In genomic region chr20:17936306-17936790, GRCh38 we compare ENCODE assay signal across 13 cellular contexts. TPM values are rescaled to one million over a fixed set of nuclear protein-coding genes. Genes with fewer than 3 reads are reported as not detected.
DNase-seq lines count a peak whose midpoint lies in the region; ATAC-seq and TF ChIP-seq lines count a peak whose summit lies in the region.
"Had no signal": no experiment of that assay in that cellular context is flagged by ENCODE, and none has a peak within 500 bp of the region (broad histone marks: within the 10 kb centered on the region; RNA-seq: fewer than 3 reads in every experiment).

No MANE protein-coding gene starts in this region.

- H3K9me2 ChIP-seq in GM23338 (ENCODE audit: insufficient read depth) = no peaks in the 10 kb centered on the region

- no peak for ATAC-seq in GM23338
- ATAC-seq in stimulated activated effector memory CD8-positive, alpha-beta T cell treated with anti-CD3 and anti-CD28 coated beads, Interleukin-12 subunit alpha, Interleukin-12 subunit beta, amount 100 ng/mL, for 72 hours = peak; percentile 47
- ATAC-seq: naive thymus-derived CD4-positive, alpha-beta T cell had no signal

- TF ChIP-seq CTCF in GM23338 (conservative IDR thresholded peaks at IDR 0.05; ENCODE audit: low read depth in 2 of 2) = no peak
- no peak for TF ChIP-seq CTCF in brain (conservative IDR thresholded peaks at IDR 0.05)
- no peak for TF ChIP-seq CTCF in GM20000 (IDR thresholded peaks at IDR 0.05; ENCODE audit: extremely low read depth, missing control alignments)

- no peak overlapping the region for H2AK5ac ChIP-seq in mesendoderm (ENCODE audit: low read length)

- H3K36me3 ChIP-seq in GM23338 (ENCODE audit: insufficient read depth) (peaks cover 4% of the 10 kb centered on the region; the same call in 1 of the 2 replicates), mesendoderm (ENCODE audit: control insufficient read depth, insufficient read depth, low read length) (peaks cover 2% of the 10 kb centered on the region)

- H2BK15ac ChIP-seq in mesendoderm (replicated peaks; ENCODE audit: low read depth) = no peak overlapping the region

- peaks cover 13% of the 10 kb centered on the region for H4K20me1 ChIP-seq in GM23338 (replicated peaks; ENCODE audit: insufficient read depth)

- H3K4me2 ChIP-seq in GM23338 (peak overlapping the region; percentile 62), mesendoderm (ENCODE audit: low read length) (no peak overlapping the region)

- H2BK5ac ChIP-seq in mesendoderm (ENCODE audit: low read length) = no peak overlapping the region

- peaks cover 4% of the 10 kb centered on the region for H3K9me3 Mint-ChIP-seq in GM23338
- H3K9me3 Mint-ChIP-seq in brain = peaks cover 0 to 4% (median 4%) of the 10 kb centered on the region in 5 experiments
- H3K9me3 Mint-ChIP-seq in stimulated activated effector memory CD8-positive, alpha-beta T cell treated with anti-CD3 and anti-CD28 coated beads, Interleukin-12 subunit alpha, Interleukin-12 subunit beta, amount 100 ng/mL, for 72 hours = no peaks in the 10 kb centered on the region

- H3K27me3 ChIP-seq in GM23338 (ENCODE audit: insufficient read depth) (no peaks in the 10 kb centered on the region), mesendoderm (ENCODE audit: insufficient read depth, low read length, poor library complexity) (no peaks in the 10 kb centered on the region)
- H3K27me3 ChIP-seq: SJSA1 had no signal

- no peaks in the 10 kb centered on the region for H3K79me1 ChIP-seq in mesendoderm (ENCODE audit: low read length)

- no peak overlapping the region for H3K4ac ChIP-seq in mesendoderm (ENCODE audit: low read depth, low read length)

- H3K36me3 Mint-ChIP-seq in GM23338 (ENCODE audit: low read depth) (peaks cover 14% of the 10 kb centered on the region; the same call in 2 of the 3 replicates), brain (peaks cover 4% of the 10 kb centered on the region)
- H3K36me3 Mint-ChIP-seq in stimulated activated effector memory CD8-positive, alpha-beta T cell treated with anti-CD3 and anti-CD28 coated beads, Interleukin-12 subunit alpha, Interleukin-12 subunit beta, amount 100 ng/mL, for 72 hours = peaks cover 18% of the 10 kb centered on the region

- H3K4me1 Mint-ChIP-seq in GM23338 (peaks cover 71% of the 10 kb centered on the region), brain (peaks cover 61% of the 10 kb centered on the region)
- H3K4me1 Mint-ChIP-seq in stimulated activated effector memory CD8-positive, alpha-beta T cell treated with anti-CD3 and anti-CD28 coated beads, Interleukin-12 subunit alpha, Interleukin-12 subunit beta, amount 100 ng/mL, for 72 hours = peaks cover 27% of the 10 kb centered on the region

- H3K79me2 ChIP-seq in GM23338 (replicated peaks; ENCODE audit: insufficient read depth) (no peaks in the 10 kb centered on the region), mesendoderm (ENCODE audit: control insufficient read depth, insufficient read depth, low read length) (no peaks in the 10 kb centered on the region)

- H2AFZ ChIP-seq in GM23338 = no peak overlapping the region

- H3K56ac ChIP-seq in mesendoderm (ENCODE audit: low read length) = no peak overlapping the region

- peak overlapping the region; percentile 63; the same call in 1 of the 2 replicates for H3K27ac ChIP-seq in GM23338 (ENCODE audit: low read depth)
- no peak overlapping the region for H3K27ac ChIP-seq in mesendoderm (ENCODE audit: low read depth, low read length)
- H3K27ac ChIP-seq: SJSA1, VCaP had no signal

- H2BK120ac ChIP-seq in mesendoderm (ENCODE audit: low read depth, low read length) = no peak overlapping the region

- no peak overlapping the region for H3K9ac ChIP-seq in mesendoderm (ENCODE audit: low read length)

- no peak overlapping the region for H3K18ac ChIP-seq in mesendoderm (ENCODE audit: low read length)

- peaks cover 18% of the 10 kb centered on the region for H3F3A ChIP-seq in GM23338 (replicated peaks; ENCODE audit: low read depth)

- H3K4me3 ChIP-seq in GM23338 (no peak overlapping the region), mesendoderm (ENCODE audit: low read length) (no peak overlapping the region)
- H3K4me3 ChIP-seq: SJSA1 had no signal

- DNase-seq in GM23338 (ENCODE audit: low spot score) (no peak), mesendoderm (no peak), HUDEP-2 (lab: John Stamatoyannopoulos, UW; ENCODE audit: unreplicated experiment in 76 of 76) (no peak), SIG-M5 (lab: John Stamatoyannopoulos, UW) (no peak), GM20000 (ENCODE audit: low spot score) (no peak)
- DNase-seq in stimulated activated effector memory CD8-positive, alpha-beta T cell treated with anti-CD3 and anti-CD28 coated beads, Interleukin-12 subunit alpha, Interleukin-12 subunit beta, amount 100 ng/mL, for 72 hours (ENCODE audit: low spot score in 2 of 2) = no peak
- DNase-seq in activated naive CD4-positive, alpha-beta T cell treated with anti-CD3 and anti-CD28 coated beads, Interleukin-2, amount 50 U/mL, for 16 hours = no peak
- DNase-seq: naive thymus-derived CD4-positive, alpha-beta T cell; NCI-H1092 treated with DMSO at 0.1 percent for 48 hours; NCI-H69 had no signal

- peaks cover 55% of the 10 kb centered on the region for H3K4me1 ChIP-seq in GM23338 (ENCODE audit: insufficient read depth)
- H3K4me1 ChIP-seq in mesendoderm (ENCODE audit: control insufficient read depth, low read depth, low read length) = peaks cover 9% of the 10 kb centered on the region

- H3K4me3 Mint-ChIP-seq in GM23338 = no peak overlapping the region; the same call in 2 of the 3 replicates
- H3K4me3 Mint-ChIP-seq in brain = peak overlapping the region in 3 of 5 experiments; percentile 10 to 20 (median 15)
- no peak overlapping the region for H3K4me3 Mint-ChIP-seq in stimulated activated effector memory CD8-positive, alpha-beta T cell treated with anti-CD3 and anti-CD28 coated beads, Interleukin-12 subunit alpha, Interleukin-12 subunit beta, amount 100 ng/mL, for 72 hours
- H3K4me3 Mint-ChIP-seq: naive thymus-derived CD4-positive, alpha-beta T cell had no signal

- peaks cover 23% of the 10 kb centered on the region for H3K27me3 Mint-ChIP-seq in GM23338 (ENCODE audit: insufficient read depth, low read depth, poor library complexity)
- peaks cover 12% of the 10 kb centered on the region for H3K27me3 Mint-ChIP-seq in brain
- H3K27me3 Mint-ChIP-seq: naive thymus-derived CD4-positive, alpha-beta T cell had no signal

- WGBS in mesendoderm (ENCODE audit: extremely low coverage, insufficient coverage, low lambda C conversion rate) = no CpG with 5 or more reads among the region's 9 CpGs

- peak overlapping the region; percentile 34 for H3K23ac ChIP-seq in mesendoderm (ENCODE audit: low read length)

- 0 out of 2 replicates have a peak overlapping the region, but pooled peaks have one; percentile 8 for H3K27ac Mint-ChIP-seq in GM23338
- H3K27ac Mint-ChIP-seq in brain = peak overlapping the region; percentile 41 to 89 (median 61)
- H3K27ac Mint-ChIP-seq in stimulated activated effector memory CD8-positive, alpha-beta T cell treated with anti-CD3 and anti-CD28 coated beads, Interleukin-12 subunit alpha, Interleukin-12 subunit beta, amount 100 ng/mL, for 72 hours = no peak overlapping the region
- H3K27ac Mint-ChIP-seq: naive thymus-derived CD4-positive, alpha-beta T cell had no signal

- no peak overlapping the region for H4K5ac ChIP-seq in mesendoderm (ENCODE audit: low read length)

- no peak overlapping the region for H4K8ac ChIP-seq in mesendoderm (ENCODE audit: low read depth, low read length)

RNA-seq across cellular contexts. Expression of gene SNX5, which starts 32.2 kb away (rescaled TPM):
- total RNA-seq in GM23338 (2014; rRNA removed; shearing (Covaris generic)) = 269 and 287 TPM in 2 replicates
- polyA plus RNA-seq in GM23338 (2016; fragmentation: Nextera tagmentation; extraction: Ambion mirVana) = 154 and 167 TPM in 2 replicates
- 39.1 TPM for polyA plus RNA-seq in brain (ENCODE audit: insufficient read depth, low read depth, low replicate concordance)
- polyA plus RNA-seq in mesendoderm (2013, experiment 1 of 2) = 218 TPM
- polyA plus RNA-seq in mesendoderm (2013, experiment 2 of 2) = 220 TPM

RNA-seq across cellular contexts. Expression of gene MGME1, which starts 32.5 kb away (rescaled TPM):
- 41.5 and 43.1 TPM in 2 replicates for total RNA-seq in GM23338 (2014; rRNA removed; shearing (Covaris generic))
- polyA plus RNA-seq in GM23338 (2016; fragmentation: Nextera tagmentation; extraction: Ambion mirVana) = 55.2 and 56.9 TPM in 2 replicates
- 13.5 TPM for polyA plus RNA-seq in brain (ENCODE audit: insufficient read depth, low read depth, low replicate concordance)
- polyA plus RNA-seq in mesendoderm (2013, experiment 1 of 2) = 38.1 TPM
- 38.2 TPM for polyA plus RNA-seq in mesendoderm (2013, experiment 2 of 2)

Comparison
In these comparisons a context has a peak if more than half of its experiments do, and no peak if none do; other contexts are left out.
1. H3K4me3 Mint-ChIP-seq: peak in brain (3 of 5); none in GM23338 (single experiment) and stimulated activated effector memory CD8-positive, alpha-beta T cell treated with anti-CD3 and anti-CD28 coated beads, Interleukin-12 subunit alpha, Interleukin-12 subunit beta, amount 100 ng/mL, for 72 hours (single experiment).